28 cellular contexts compared by ENCODE assay signal in genomic region chr1:156249593-156249992, GRCh38. TPM values are rescaled to one million over a fixed set of nuclear protein-coding genes. Genes with fewer than 3 reads are reported as not detected.
DNase-seq lines count a peak whose midpoint lies in the region; ATAC-seq and TF ChIP-seq lines count a peak whose summit lies in the region.
"Had no signal": no experiment of that assay in that cellular context is flagged by ENCODE, and none has a peak within 500 bp of the region (broad histone marks: within the 10 kb centered on the region; RNA-seq: fewer than 3 reads in every experiment).

No MANE protein-coding gene starts in this region.

- POLR2A ChIA-PET in HEK293T (lab: Yijun Ruan, JAX), result interaction anchor here (1.1 to 1.5 kb wide), 2 partner anchors 33 to 37 kb away, joined by 3 to 4 read pairs; partner anchors contain the start of genes PMF1 and SMG5

- ATAC-seq in activated naive CD4-positive, alpha-beta T cell treated with anti-CD3 and anti-CD28 coated beads, Interleukin-2, amount 50 U/mL, for 72 hours, result no peak
- ATAC-seq: A549; body of pancreas; left lobe of liver; naive thymus-derived CD4-positive, alpha-beta T cell; Right ventricle myocardium inferior had no signal

- H3K27ac ChIP-seq in cingulate gyrus (ENCODE audit: low read depth, low read length) (peak overlapping the region; percentile 94), substantia nigra (ENCODE audit: low read depth, low read length, poor library complexity, severe bottlenecking) (peak overlapping the region; percentile 99)
- H3K27ac ChIP-seq: A549, body of pancreas, KMS-11, uterus, VCaP had no signal

- H3K27ac Mint-ChIP-seq in activated naive CD4-positive, alpha-beta T cell treated with anti-CD3 and anti-CD28 coated beads, Interleukin-2, amount 50 U/mL, for 72 hours, result peak overlapping the region; percentile 22 to 65
- H3K27ac Mint-ChIP-seq: activated T-helper 2 cell treated with anti-CD3 and anti-CD28 coated beads, Interferon-gamma antibody, Interleukin-2, Interleukin-4, amounts not matched to agents 10 μg/mL and 5 μg/mL and 100 μg/mL, durations not matched to agents 14 hours and 24 hours and 36 hours had no signal

- CTCF ChIA-PET in HEK293T (lab: Yijun Ruan, JAX), result interaction anchor here (1.2 kb wide), 1 partner anchor 108 kb away, joined by 4 read pairs; no protein-coding TSS in a partner anchor

- no peak for DNase-seq in activated naive CD4-positive, alpha-beta T cell treated with anti-CD3 and anti-CD28 coated beads, Interleukin-2, amount 50 U/mL, for 72 hours (ENCODE audit: low spot score in 2 of 2)
- DNase-seq in activated naive CD4-positive, alpha-beta T cell treated with anti-CD3 and anti-CD28 coated beads, Interleukin-2, amount 50 U/mL, for 16 hours, result no peak
- DNase-seq in substantia nigra (lab: John Stamatoyannopoulos, UW) (no peak), HEK293T (ENCODE audit: extremely low spot score) (no peak), HUDEP-2 (lab: John Stamatoyannopoulos, UW; ENCODE audit: unreplicated experiment in 76 of 76) (no peak)
- DNase-seq: activated CD4-positive, alpha-beta T cell treated with anti-CD3 and anti-CD28 coated beads, Interleukin-2, amount 50 U/mL, for 1 hour; body of pancreas; COR-L47; DMS79 treated with DMSO at 0.1 percent for 48 hours; effector CD8-positive, alpha-beta T cell; erythroblast; naive thymus-derived CD4-positive, alpha-beta T cell; NCI-H1436 treated with DMSO at 0.1 percent for 48 hours; NCI-H2107; NCI-H446 treated with DMSO at 0.1 percent for 48 hours; small intestine; stimulated activated CD4-positive, alpha-beta T cell treated with anti-CD3 and anti-CD28 coated beads, Interleukin-1b, Interleukin-23, amount 100 ng/mL, for 48 hours; uterus had no signal

- H3K9me3 Mint-ChIP-seq in activated naive CD4-positive, alpha-beta T cell treated with anti-CD3 and anti-CD28 coated beads, Interleukin-2, amount 50 U/mL, for 72 hours, result no peaks in the 10 kb centered on the region
- H3K9me3 Mint-ChIP-seq: activated T-helper 2 cell treated with anti-CD3 and anti-CD28 coated beads, Interferon-gamma antibody, Interleukin-2, Interleukin-4, amounts not matched to agents 10 μg/mL and 5 μg/mL and 100 μg/mL, durations not matched to agents 14 hours and 24 hours and 36 hours; naive thymus-derived CD4-positive, alpha-beta T cell had no signal

- peaks cover 0 to 5% of the 10 kb centered on the region in 2 donors for H3K36me3 Mint-ChIP-seq in activated naive CD4-positive, alpha-beta T cell treated with anti-CD3 and anti-CD28 coated beads, Interleukin-2, amount 50 U/mL, for 72 hours

TF ChIP-seq in HEK293T, 16 proteins besides CTCF, POLR2A, EP300 and RAD21:
- TF ChIP-seq NFRKB (IDR thresholded peaks at IDR 0.05), result no peak
- no peak for TF ChIP-seq ARNT (IDR thresholded peaks at IDR 0.05)
- no peak for TF ChIP-seq FOXA1 (IDR thresholded peaks at IDR 0.05)
- no peak for TF ChIP-seq LEF1 (IDR thresholded peaks at IDR 0.05; ENCODE audit: borderline replicate concordance)
- TF ChIP-seq CTBP1 (IDR thresholded peaks at IDR 0.05; ENCODE audit: borderline replicate concordance), result no peak
- no peak for TF ChIP-seq FOXM1 (IDR thresholded peaks at IDR 0.05; ENCODE audit: borderline replicate concordance)
- no peak for TF ChIP-seq TARDBP (IDR thresholded peaks at IDR 0.05)
- no peak for TF ChIP-seq PKNOX1 (IDR thresholded peaks at IDR 0.05)
- no peak for TF ChIP-seq FOXK2 (IDR thresholded peaks at IDR 0.05)
- no peak for TF ChIP-seq L3MBTL2 (conservative IDR thresholded peaks at IDR 0.05)
- TF ChIP-seq BHLHE40 (IDR thresholded peaks at IDR 0.05; ENCODE audit: borderline replicate concordance), result no peak
- TF ChIP-seq ELF4 (IDR thresholded peaks at IDR 0.05), result no peak
- no peak for TF ChIP-seq HDGF (IDR thresholded peaks at IDR 0.05; ENCODE audit: borderline replicate concordance)
- TF ChIP-seq SP1 (IDR thresholded peaks at IDR 0.05), result no peak
- TF ChIP-seq ZNF384 (IDR thresholded peaks at IDR 0.05), result no peak
- TF ChIP-seq SUZ12 (IDR thresholded peaks at IDR 0.05), result no peak

RNA-seq across cellular contexts. Expression of gene PAQR6, which starts 1.7 kb away (rescaled TPM):
- total RNA-seq in activated naive CD4-positive, alpha-beta T cell treated with anti-CD3 and anti-CD28 coated beads, Interleukin-2, amount 50 U/mL, for 72 hours, result 1 to 10 TPM; 9.3 to 9.5 TPM

RNA-seq across cellular contexts. Expression of gene BGLAP, which starts 7.6 kb away (rescaled TPM):
- total RNA-seq in activated naive CD4-positive, alpha-beta T cell treated with anti-CD3 and anti-CD28 coated beads, Interleukin-2, amount 50 U/mL, for 72 hours, result 1 to 10 TPM; 4.3 to 9.7 TPM
- total RNA-seq: fibroblast of villous mesenchyme, mesenteric fat pad, osteocyte had no signal

RNA-seq across cellular contexts. Expression of gene SMG5, which starts 33.0 kb away (rescaled TPM):
- 100 to 1,000 TPM in 1 of 2 donors, 10 to 100 TPM in 1; 80.4 to 115 TPM for total RNA-seq in activated naive CD4-positive, alpha-beta T cell treated with anti-CD3 and anti-CD28 coated beads, Interleukin-2, amount 50 U/mL, for 72 hours

RNA-seq across cellular contexts. Expression of gene TMEM79, which starts 34.5 kb away (rescaled TPM):
- 10 to 100 TPM; 11.0 to 24.4 TPM for total RNA-seq in activated naive CD4-positive, alpha-beta T cell treated with anti-CD3 and anti-CD28 coated beads, Interleukin-2, amount 50 U/mL, for 72 hours

RNA-seq across cellular contexts. Expression of gene PMF1, which starts 36.8 kb away (rescaled TPM):
- 100 to 1,000 TPM; 120 to 156 TPM for total RNA-seq in activated naive CD4-positive, alpha-beta T cell treated with anti-CD3 and anti-CD28 coated beads, Interleukin-2, amount 50 U/mL, for 72 hours
